In the genomic region with DNA sequence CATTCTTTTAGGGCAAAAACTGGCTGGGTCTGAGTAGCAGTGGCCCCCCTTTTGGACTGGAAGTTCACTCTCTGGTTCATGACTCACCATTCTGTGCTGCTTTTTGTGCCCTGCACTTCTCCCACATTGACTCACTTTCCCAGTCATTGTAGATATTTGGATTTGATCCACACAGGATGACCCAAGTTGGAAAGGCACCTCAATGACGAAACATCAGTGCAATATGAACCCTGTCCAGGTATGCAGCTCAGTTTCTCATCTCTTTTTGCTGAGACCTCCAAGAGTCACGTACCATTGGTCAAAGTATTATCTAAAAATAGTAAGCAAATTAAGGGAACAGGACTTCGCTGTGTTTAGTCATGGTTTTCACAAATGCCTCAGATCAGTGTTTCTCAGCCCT, we compare ENCODE assay signal across 15 cellular contexts.
DNase-seq lines count a peak whose midpoint lies in the region; ATAC-seq and TF ChIP-seq lines count a peak whose summit lies in the region.
"Had no signal": no experiment of that assay in that cellular context is flagged by ENCODE, and none has a peak within 500 bp of the region (broad histone marks: within the 10 kb centered on the region; RNA-seq: fewer than 3 reads in every experiment).

No MANE protein-coding gene starts in this region.

- no peaks in the 10 kb centered on the region for H3K36me3 ChIP-seq in mucosa of descending colon (ENCODE audit: low read depth)
- H3K36me3 ChIP-seq: cardiac muscle cell had no signal

- intact Hi-C loops in mucosa of descending colon (cut with DNase I, micrococcal nuclease) (no loop called here), left cardiac atrium (cut with DNase I) (no loop called here)

- DNase-seq in EL (peak; percentile 75), RKO (ENCODE audit: low spot score) (peak; percentile 44), epithelial cell of esophagus (ENCODE audit: low read depth) (peak; percentile 96), non-pigmented ciliary epithelial cell (ENCODE audit: low read depth) (peak; percentile 45), mucosa of descending colon (no peak), left cardiac atrium (no peak)
- DNase-seq: activated CD4-positive, alpha-beta T cell treated with anti-CD3 and anti-CD28 coated beads, Interleukin-2, amount 50 U/mL, for 1 hour; CD4-positive, alpha-beta T cell; erythroblast; immature natural killer cell; NCI-H187 treated with DMSO at 0.1 percent for 48 hours had no signal

- no peak for TF ChIP-seq CTCF in epithelial cell of esophagus (IDR thresholded peaks at IDR 0.05; ENCODE audit: insufficient read depth, low read depth, low read length, missing control alignments)
- no peak for TF ChIP-seq CTCF in mucosa of descending colon (IDR thresholded peaks at IDR 0.05)

- ATAC-seq in mucosa of descending colon (no peak), left cardiac atrium (no peak), GM21367 (IDR thresholded peaks at IDR 0.05; ENCODE audit: unreplicated experiment) (no peak), GM19467 (IDR thresholded peaks at IDR 0.05; ENCODE audit: unreplicated experiment) (no peak)
- ATAC-seq: K562 had no signal

- no peak overlapping the region for H3K4me3 ChIP-seq in epithelial cell of esophagus (ENCODE audit: low read length)
- no peak overlapping the region for H3K4me3 ChIP-seq in mucosa of descending colon
- H3K4me3 ChIP-seq: cardiac muscle cell, K562 had no signal

- H3K9me3 ChIP-seq in mucosa of descending colon: no peaks in the 10 kb centered on the region

- no peaks in the 10 kb centered on the region for H3K4me1 ChIP-seq in mucosa of descending colon (ENCODE audit: low read depth)

Comparison
In these comparisons a context has a peak if more than half of its experiments do, and no peak if none do; other contexts are left out.
1. DNase-seq: peak in EL (single experiment), RKO (single experiment), epithelial cell of esophagus (single experiment) and non-pigmented ciliary epithelial cell (single experiment); none in mucosa of descending colon (0 of 3) and left cardiac atrium (single experiment).